ENCODE assay signal across 24 cellular contexts in genomic region chr15:33492434-33493052, GRCh38.
"Had no signal": no experiment of that assay in that cellular context is flagged by ENCODE, and none has a peak within 500 bp of the region (broad histone marks: within the 10 kb centered on the region; RNA-seq: fewer than 3 reads in every experiment).

No MANE protein-coding gene starts in this region.

- H3K27ac ChIP-seq: cardiac muscle cell, hepatocyte, left lung, upper lobe of right lung had no signal

- H3K36me3 ChIP-seq: cardiac muscle cell, left lung, upper lobe of right lung had no signal

- H3K36me3 Mint-ChIP-seq: activated CD4-positive, alpha-beta memory T cell treated with anti-CD3 and anti-CD28 coated beads for 36 hours; activated naive CD4-positive, alpha-beta T cell treated with anti-CD3 and anti-CD28 coated beads, Interleukin-2, amount 50 U/mL, for 72 hours; memory B cell; naive B cell; stimulated activated effector memory CD8-positive, alpha-beta T cell treated with anti-CD3 and anti-CD28 coated beads, Interleukin-12 subunit alpha, Interleukin-12 subunit beta, amount 100 ng/mL, for 72 hours had no signal

- H3K27me3 ChIP-seq: cardiac muscle cell, left lung, upper lobe of right lung had no signal

- H3K4me1 Mint-ChIP-seq: activated CD4-positive, alpha-beta T cell treated with anti-CD3 and anti-CD28 coated beads for 36 hours; memory B cell; naive B cell; stimulated activated effector memory CD8-positive, alpha-beta T cell treated with anti-CD3 and anti-CD28 coated beads, Interleukin-12 subunit alpha, Interleukin-12 subunit beta, amount 100 ng/mL, for 72 hours had no signal

- H3K27ac Mint-ChIP-seq: activated CD4-positive, alpha-beta memory T cell treated with anti-CD3 and anti-CD28 coated beads for 36 hours; activated CD4-positive, alpha-beta T cell treated with anti-CD3 and anti-CD28 coated beads for 36 hours; activated naive CD4-positive, alpha-beta T cell treated with anti-CD3 and anti-CD28 coated beads, Interleukin-2, amount 50 U/mL, for 72 hours; activated T-helper 1 cell treated with anti-CD3 and anti-CD28 coated beads, Interleukin-12 subunit alpha, Interleukin-12 subunit beta, Interleukin-2, Interleukin-4 antibody, amounts not matched to agents 30 ng/mL and 10 ng/mL and 1 ng/mL, durations not matched to agents 14 hours and 24 hours and 36 hours; memory B cell; naive B cell; progenitor cell of endocrine pancreas; stimulated activated effector memory CD8-positive, alpha-beta T cell treated with anti-CD3 and anti-CD28 coated beads, Interleukin-12 subunit alpha, Interleukin-12 subunit beta, amount 100 ng/mL, for 72 hours; T-helper 2 cell treated with Interferon-gamma antibody and Interleukin-4, amounts not matched to agents 5 μg/mL and 100 μg/mL, for 36 hours had no signal

- H3K27me3 Mint-ChIP-seq: activated CD4-positive, alpha-beta memory T cell treated with anti-CD3 and anti-CD28 coated beads for 36 hours; memory B cell had no signal

- DNase-seq: activated CD4-positive, alpha-beta memory T cell treated with anti-CD3 and anti-CD28 coated beads for 36 hours; activated CD4-positive, alpha-beta T cell treated with anti-CD3 and anti-CD28 coated beads for 36 hours; activated gamma-delta T cell treated with Interleukin-2 at 50 U/mL for 16 hours; activated T-cell treated with anti-CD3 and anti-CD28 coated beads for 4 hours; dorsolateral prefrontal cortex; erythroblast; left lung; mucosa of descending colon; naive B cell; small intestine; stimulated activated CD4-positive, alpha-beta T cell treated with anti-CD3 and anti-CD28 coated beads, Interleukin-15, amount 100 ng/mL, for 24 hours; stimulated activated CD4-positive, alpha-beta T cell treated with anti-CD3 and anti-CD28 coated beads, Interleukin-4, amount 100 ng/mL, for 1 hour; upper lobe of right lung had no signal

- H3K9me3 ChIP-seq: left lung, mucosa of descending colon, upper lobe of right lung had no signal

- FAIRE-seq: keratinocyte, small intestine, TTC549 had no signal

- ATAC-seq: activated CD4-positive, alpha-beta T cell treated with anti-CD3 and anti-CD28 coated beads for 36 hours; activated naive CD4-positive, alpha-beta T cell treated with anti-CD3 and anti-CD28 coated beads, Interleukin-2, amount 50 U/mL, for 72 hours; left lung; mucosa of descending colon; stimulated activated effector memory CD8-positive, alpha-beta T cell treated with anti-CD3 and anti-CD28 coated beads, Interleukin-12 subunit alpha, Interleukin-12 subunit beta, amount 100 ng/mL, for 72 hours; upper lobe of right lung had no signal

- H3K4me3 ChIP-seq: cardiac muscle cell, dorsolateral prefrontal cortex, hepatocyte, left lung, mucosa of descending colon, upper lobe of right lung had no signal

- H3K4me1 ChIP-seq: left lung, upper lobe of right lung had no signal

- H3K9me3 Mint-ChIP-seq: memory B cell, neural crest cell had no signal

- H3K4me3 Mint-ChIP-seq: activated CD4-positive, alpha-beta memory T cell treated with anti-CD3 and anti-CD28 coated beads for 36 hours; activated CD4-positive, alpha-beta T cell treated with anti-CD3 and anti-CD28 coated beads for 36 hours; activated T-helper 1 cell treated with anti-CD3 and anti-CD28 coated beads, Interleukin-12 subunit alpha, Interleukin-12 subunit beta, Interleukin-2, Interleukin-4 antibody, amounts not matched to agents 30 ng/mL and 10 ng/mL and 1 ng/mL, durations not matched to agents 14 hours and 24 hours and 36 hours; memory B cell; naive B cell; neural crest cell; stimulated activated effector memory CD8-positive, alpha-beta T cell treated with anti-CD3 and anti-CD28 coated beads, Interleukin-12 subunit alpha, Interleukin-12 subunit beta, amount 100 ng/mL, for 72 hours; T-helper 2 cell treated with Interferon-gamma antibody and Interleukin-4, amounts not matched to agents 5 μg/mL and 100 μg/mL, for 36 hours had no signal
